Comparison of ENCODE assay signal across 8 cellular contexts in genomic region chr15:45457215-45457614, GRCh38.
DNase-seq lines count a peak whose midpoint lies in the region; ATAC-seq and TF ChIP-seq lines count a peak whose summit lies in the region.

No MANE protein-coding gene starts in this region.

- H3K27me3 Mint-ChIP-seq in activated CD4-positive, alpha-beta T cell treated with anti-CD3 and anti-CD28 coated beads, Interleukin-2, amount 10 ng/mL, durations not matched to agents 7 days and 5 days = no peaks in the 10 kb centered on the region
- H3K27me3 Mint-ChIP-seq in T-helper 17 cell = no peaks in the 10 kb centered on the region

- TF ChIP-seq CTCF in fibroblast of lung (conservative IDR thresholded peaks at IDR 0.05 in 1 of 2, IDR thresholded peaks at IDR 0.05 in 1 of 2; ENCODE audit: low read depth in 1 of 2, low read length in 2 of 2) = no peak
- no peak for TF ChIP-seq CTCF in stomach (IDR thresholded peaks at IDR 0.05)
- TF ChIP-seq CTCF in ascending aorta (IDR thresholded peaks at IDR 0.05) = no peak

- CTCF ChIA-PET in activated CD4-positive, alpha-beta T cell treated with anti-CD3 and anti-CD28 coated beads, Interleukin-2, amount 10 ng/mL, durations not matched to agents 7 days and 5 days (lab: Charles Lee) = interaction anchor here (0.6 to 4.2 kb wide), 24 partner anchors 13 to 289 kb away, joined by 3 to 46 read pairs (median 4); a partner anchor contains a TSS

- 30 to 37% (median 33%) methylated on average over 5 of the region's 5 CpGs for WGBS in stomach, 5 donors

- no peaks in the 10 kb centered on the region for H3K9me3 ChIP-seq in T-helper 17 cell (ENCODE audit: control insufficient read depth, low read length, poor library complexity, severe bottlenecking)
- no peaks in the 10 kb centered on the region for H3K9me3 ChIP-seq in fibroblast of lung (ENCODE audit: control insufficient read depth, insufficient read depth, low read depth, low read length)
- H3K9me3 ChIP-seq in stomach = no peaks in the 10 kb centered on the region
- H3K9me3 ChIP-seq in ascending aorta = no peaks in the 10 kb centered on the region

- no peaks in the 10 kb centered on the region for H4K20me1 ChIP-seq in fibroblast of lung (ENCODE audit: control insufficient read depth, extremely low read depth, insufficient read depth, low read length)

- H3K27me3 ChIP-seq in fibroblast of lung (ENCODE audit: control insufficient read depth, insufficient read depth, low read length) (no peaks in the 10 kb centered on the region), stomach (no peaks in the 10 kb centered on the region), ascending aorta (no peaks in the 10 kb centered on the region)

- H3K36me3 ChIP-seq in fibroblast of lung (ENCODE audit: control insufficient read depth, insufficient read depth, low read length) (no peaks in the 10 kb centered on the region), stomach (peaks cover 0 to 8% (median 2%) of the 10 kb centered on the region in 4 donors), ascending aorta (no peaks in the 10 kb centered on the region)

- H3K27ac ChIP-seq in fibroblast of lung (ENCODE audit: insufficient read depth, low read length) (peak overlapping the region; percentile 83), stomach (peak overlapping the region; percentile 26 to 88 (median 83)), ascending aorta (no peak overlapping the region)

- H3K4me3 ChIP-seq in fibroblast of lung (replicated peaks in 1 of 4; ENCODE audit: control extremely low read depth in 1 of 4, insufficient read depth in 1 of 4, low read depth in 3 of 4, low read length in 4 of 4) (no peak overlapping the region), stomach (peak overlapping the region in 1 of 4 donors; percentile 49), ascending aorta (no peak overlapping the region)

- H3K4me1 ChIP-seq in fibroblast of lung (ENCODE audit: control insufficient read depth, extremely low read depth, insufficient read depth, low read length) = peaks cover 20% of the 10 kb centered on the region
- H3K4me1 ChIP-seq in stomach = peaks cover 13 to 54% (median 34%) of the 10 kb centered on the region in 4 donors
- peaks cover 0 to 3% of the 10 kb centered on the region in 2 donors for H3K4me1 ChIP-seq in ascending aorta

- H3K4me2 ChIP-seq in fibroblast of lung (ENCODE audit: extremely low read depth, insufficient read depth, low read length) = peak overlapping the region; percentile 4

- peak overlapping the region; percentile 70 for H3K4me3 Mint-ChIP-seq in activated CD4-positive, alpha-beta T cell treated with anti-CD3 and anti-CD28 coated beads, Interleukin-2, amount 10 ng/mL, durations not matched to agents 7 days and 5 days
- H3K4me3 Mint-ChIP-seq in T-helper 17 cell = peak overlapping the region; percentile 89

- peak; percentile 34 for DNase-seq in activated CD4-positive, alpha-beta T cell treated with anti-CD3 and anti-CD28 coated beads, Interleukin-2, amount 10 ng/mL, durations not matched to agents 7 days and 5 days
- no peak for DNase-seq in activated CD4-positive, alpha-beta T cell treated with anti-CD3 and anti-CD28 coated beads for 1 hour
- DNase-seq in T-helper 17 cell (peak in 1 of 3 donors; percentile 22), fibroblast of lung (ENCODE audit: low read depth in 2 of 2) (no peak), stomach (no peak), C1 segment of cervical spinal cord (lab: John Stamatoyannopoulos, UW) (no peak), ascending aorta (ENCODE audit: low spot score in 2 of 2) (no peak), NCI-H2227 treated with DMSO at 0.1 percent for 48 hours (lab: John Stamatoyannopoulos, UW) (no peak)

- no peak overlapping the region for H3K9ac ChIP-seq in fibroblast of lung (ENCODE audit: insufficient read depth, low read length)

- peaks cover 56% of the 10 kb centered on the region for H3K4me1 Mint-ChIP-seq in activated CD4-positive, alpha-beta T cell treated with anti-CD3 and anti-CD28 coated beads, Interleukin-2, amount 10 ng/mL, durations not matched to agents 7 days and 5 days
- peaks cover 38% of the 10 kb centered on the region for H3K4me1 Mint-ChIP-seq in T-helper 17 cell

- H3K36me3 Mint-ChIP-seq in activated CD4-positive, alpha-beta T cell treated with anti-CD3 and anti-CD28 coated beads, Interleukin-2, amount 10 ng/mL, durations not matched to agents 7 days and 5 days (ENCODE audit: low read depth) = peaks cover 2% of the 10 kb centered on the region
- H3K36me3 Mint-ChIP-seq in T-helper 17 cell (ENCODE audit: low read depth) = no peaks in the 10 kb centered on the region

- intact Hi-C loops in stomach (cut with DNase I; ENCODE audit: low total_unique reads) (no loop called here), ascending aorta (cut with DNase I) (loop anchor here (1.0 to 10.0 kb wide), 7 partner anchors 27 to 730 kb away; partner anchors contain the start of gene SHF)

- TF ChIP-seq EP300 in stomach (IDR thresholded peaks at IDR 0.05) = no peak

- no peak overlapping the region for H2AFZ ChIP-seq in fibroblast of lung (ENCODE audit: low read length)

- POLR2A ChIA-PET in activated CD4-positive, alpha-beta T cell treated with anti-CD3 and anti-CD28 coated beads, Interleukin-2, amount 10 ng/mL, durations not matched to agents 7 days and 5 days (lab: Charles Lee) = no interaction called here

- TF ChIP-seq POLR2A in stomach (IDR thresholded peaks at IDR 0.05) = no peak

- H3K27ac Mint-ChIP-seq in activated CD4-positive, alpha-beta T cell treated with anti-CD3 and anti-CD28 coated beads, Interleukin-2, amount 10 ng/mL, durations not matched to agents 7 days and 5 days = peak overlapping the region; percentile 79
- peak overlapping the region; percentile 95 for H3K27ac Mint-ChIP-seq in T-helper 17 cell

- peak; percentile 3 for ATAC-seq in T-helper 17 cell

- peaks cover 6% of the 10 kb centered on the region for H3K9me3 Mint-ChIP-seq in activated CD4-positive, alpha-beta T cell treated with anti-CD3 and anti-CD28 coated beads, Interleukin-2, amount 10 ng/mL, durations not matched to agents 7 days and 5 days

- no peaks in the 10 kb centered on the region for H3K79me2 ChIP-seq in fibroblast of lung (ENCODE audit: control insufficient read depth, insufficient read depth, low read length)

Comparison
In these comparisons a context has a peak if more than half of its experiments do, and no peak if none do; other contexts are left out.
1. H3K27ac ChIP-seq: peak in fibroblast of lung (single experiment) and stomach (5 of 5); none in ascending aorta (0 of 2).